In the genomic region with DNA sequence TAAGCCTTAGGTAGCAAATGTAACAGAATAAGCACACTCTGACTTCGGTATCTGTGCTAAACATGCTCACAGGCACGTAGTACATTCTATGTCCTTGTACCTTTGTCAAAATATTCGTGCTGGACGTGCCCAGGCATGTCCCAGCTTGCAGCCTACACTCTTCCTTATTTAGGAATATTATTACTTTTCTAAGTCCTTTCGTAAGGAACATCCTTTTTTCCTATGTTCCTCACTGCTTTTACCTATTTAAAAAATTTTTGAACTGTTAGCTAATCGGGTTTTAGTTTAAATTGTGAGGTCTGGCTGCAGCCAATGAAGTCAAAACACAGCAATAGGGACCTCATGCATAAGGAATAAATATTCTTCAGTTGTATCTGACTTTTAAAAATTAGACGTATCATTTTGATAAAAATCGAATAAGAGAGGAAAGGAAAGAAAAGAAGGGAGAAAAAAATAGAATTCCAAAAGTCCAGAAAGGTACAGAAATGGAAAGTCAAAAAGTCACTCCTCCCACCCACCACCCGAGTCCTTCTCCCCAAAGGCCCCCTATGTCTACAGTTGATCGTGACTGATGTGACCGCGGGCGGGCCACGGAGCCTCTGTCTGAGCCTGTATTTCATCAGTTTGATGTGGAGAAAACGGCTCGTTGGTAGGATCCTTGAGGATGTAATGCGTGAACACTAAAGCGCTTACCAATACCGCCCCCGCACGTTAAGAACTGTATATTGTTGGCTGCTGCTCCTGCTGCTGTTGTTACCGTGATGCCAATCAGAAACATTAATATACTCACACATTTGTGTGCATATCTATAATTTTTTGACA, we compare ENCODE assay signal across 8 cellular contexts. TPM values are rescaled to one million over a fixed set of nuclear protein-coding genes. Genes with fewer than 3 reads are reported as not detected.
DNase-seq lines count a peak whose midpoint lies in the region; ATAC-seq and TF ChIP-seq lines count a peak whose summit lies in the region.

No MANE protein-coding gene starts in this region.

- peaks cover 0 to 2% of the 10 kb centered on the region in 2 donors for H3K4me1 ChIP-seq in breast epithelium

- H3K4me3 ChIP-seq in breast epithelium = peak overlapping the region; percentile 46 to 75 (median 56)

- DNase-seq in RPMI8226 (peak; percentile 50), breast epithelium (ENCODE audit: low spot score in 2 of 2) (peak in 1 of 2 donors; percentile 88), kidney tubule cell (ENCODE audit: low spot score) (peak; percentile 80), mesenteric fat pad (ENCODE audit: low spot score) (no peak), C1 segment of cervical spinal cord (lab: John Stamatoyannopoulos, UW) (no peak)
- DNase-seq in stimulated activated CD4-positive, alpha-beta T cell treated with anti-CD3 and anti-CD28 coated beads, TNF-alpha, amount 100 ng/mL, for 24 hours (ENCODE audit: low read depth in 3 of 3) = peak in 2 of 3 experiments; percentile 45 to 50

- no peaks in the 10 kb centered on the region for H3K9me3 ChIP-seq in breast epithelium

- H3K36me3 ChIP-seq in breast epithelium = no peaks in the 10 kb centered on the region

- H3K27ac ChIP-seq in breast epithelium = peak overlapping the region; percentile 97 to 98

- peak; percentile 35 for ATAC-seq in GM18502 (IDR thresholded peaks at IDR 0.05; ENCODE audit: poor library complexity, unreplicated experiment)
- ATAC-seq in HG02840 (IDR thresholded peaks at IDR 0.05; ENCODE audit: low FRiP score, unreplicated experiment) = peak; percentile 26

- TF ChIP-seq POLR2A in breast epithelium (IDR thresholded peaks at IDR 0.05) = no peak

- no peaks in the 10 kb centered on the region for H3K27me3 ChIP-seq in breast epithelium

- intact Hi-C loops in breast epithelium (cut with DNase I; ENCODE audit: low total_unique reads) = no loop called here

- peak in 2 of 3 donors; percentile 30 to 52 for TF ChIP-seq CTCF in breast epithelium (IDR thresholded peaks at IDR 0.05)

RNA-seq across cellular contexts. Expression of gene UBC, which starts 24.4 kb away (rescaled TPM):
- total RNA-seq in breast epithelium (1,000 to 10,000 TPM; 1,552 to 1,797 (median 1,598) TPM), mesenteric fat pad (1,241 TPM)

RNA-seq across cellular contexts. Expression of gene DHX37, which starts 50.1 kb away (rescaled TPM):
- 10 to 100 TPM in 2 of 3 donors, 1 to 10 TPM in 1; 9.8 to 17.0 (median 13.8) TPM for total RNA-seq in breast epithelium
- 23.8 TPM for total RNA-seq in mesenteric fat pad

RNA-seq across cellular contexts. Expression of gene BRI3BP, which starts 54.6 kb away (rescaled TPM):
- 1 to 10 TPM; 4.3 to 6.7 (median 5.0) TPM for total RNA-seq in breast epithelium
- 4.5 TPM for total RNA-seq in mesenteric fat pad

Comparison
In these comparisons a context has a peak if more than half of its experiments do, and no peak if none do; other contexts are left out.
1. DNase-seq: peak in RPMI8226 (single experiment), kidney tubule cell (single experiment) and stimulated activated CD4-positive, alpha-beta T cell treated with anti-CD3 and anti-CD28 coated beads, TNF-alpha, amount 100 ng/mL, for 24 hours (2 of 3); none in mesenteric fat pad (single experiment) and C1 segment of cervical spinal cord (0 of 14).